In the genomic region with DNA sequence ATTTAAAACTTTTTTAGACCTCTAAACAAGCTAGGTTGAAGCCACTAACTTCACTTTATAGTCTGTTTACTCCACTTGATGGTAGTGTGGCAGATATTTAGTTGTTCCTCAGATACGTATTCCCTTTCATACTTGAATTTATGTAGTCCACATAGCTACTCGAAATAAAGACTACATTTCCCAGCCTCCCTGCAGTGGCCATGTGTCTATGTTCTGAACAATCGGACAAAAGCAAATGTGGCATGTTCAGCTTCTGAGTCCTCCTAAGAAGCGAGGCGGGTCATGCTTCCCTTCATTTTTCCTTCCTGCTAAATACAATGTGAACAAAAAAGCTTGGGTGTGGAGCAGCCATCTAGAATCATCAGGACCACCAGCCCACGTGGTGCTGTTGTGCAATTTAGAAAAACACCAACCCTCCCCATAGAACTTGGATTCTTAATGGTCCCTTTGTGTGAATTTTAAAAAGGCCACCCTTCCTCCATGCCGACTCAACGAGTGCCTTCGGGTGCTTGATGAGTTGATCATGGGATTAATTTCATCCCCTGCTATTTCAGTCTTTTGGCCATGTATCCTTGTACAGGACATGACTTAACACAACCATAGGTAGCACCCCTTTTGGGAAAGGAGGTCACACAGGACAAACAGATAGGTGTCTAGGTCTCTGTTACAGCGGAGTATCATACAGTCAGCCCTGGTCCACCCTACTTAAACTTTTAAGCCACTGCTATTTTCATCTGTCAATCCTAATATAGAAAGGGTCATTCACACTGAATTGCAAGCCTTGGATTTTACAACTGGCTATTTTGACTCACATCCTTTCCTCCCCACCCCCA, we compare ENCODE assay signal across 23 cellular contexts.
A peak's percentile ranks its signal among the peaks of the same experiment; 100 is the strongest.
DNase-seq lines count a peak whose midpoint lies in the region; ATAC-seq, FAIRE-seq and TF ChIP-seq lines count a peak whose summit lies in the region.
"Had no signal": no experiment of that assay in that cellular context is flagged by ENCODE, and none has a peak within 500 bp of the region (broad histone marks: within the 10 kb centered on the region; RNA-seq: fewer than 3 reads in every experiment).

No MANE protein-coding gene starts in this region.

- DNase-seq in heart left ventricle (no peak), left ventricle myocardium inferior (no peak), RPMI7951 (ENCODE audit: low read depth) (peak; percentile 21), left colon (no peak), tibial nerve (ENCODE audit: low spot score in 2 of 2) (no peak), urothelium cell line (ENCODE audit: low spot score) (no peak), kidney (no peak)
- DNase-seq: ACHN; activated B cell treated with CpG ODN at 0.5 μM for 24 hours; activated naive CD4-positive, alpha-beta T cell treated with anti-CD3 and anti-CD28 coated beads, Interleukin-2, amount 10 ng/mL, durations not matched to agents 7 days and 5 days; activated T-cell treated with anti-CD3 and anti-CD28 coated beads, Interleukin-2, amount 50 U/mL, for 48 hours; cerebellar nuclear complex; effector CD4-positive, alpha-beta T cell; NCI-H1694; NCI-H2171 treated with DMSO at 0.1 percent for 48 hours; NCI-H774; T-helper 9 cell had no signal

- no peak for TF ChIP-seq CTCF in heart left ventricle (IDR thresholded peaks at IDR 0.05)
- no peak for TF ChIP-seq CTCF in left ventricle myocardium inferior (IDR thresholded peaks at IDR 0.05; ENCODE audit: borderline replicate concordance)
- TF ChIP-seq CTCF in tibial nerve (IDR thresholded peaks at IDR 0.05), result no peak
- TF ChIP-seq CTCF in kidney (IDR thresholded peaks at IDR 0.05; ENCODE audit: borderline replicate concordance, extremely low read depth, insufficient read depth), result no peak

- H3K36me3 ChIP-seq in heart left ventricle (peaks cover 0 to 30% (median 20%) of the 10 kb centered on the region in 9 donors), left ventricle myocardium inferior (peaks cover 17% of the 10 kb centered on the region), tibial nerve (peaks cover 0 to 20% (median 0%) of the 10 kb centered on the region in 3 donors), kidney (ENCODE audit: control insufficient read depth in 1 of 2, insufficient read depth in 2 of 2, low read length in 2 of 2) (peaks cover 7 to 8% of the 10 kb centered on the region in 2 donors)

- H3K4me1 ChIP-seq in heart left ventricle (peaks cover 0 to 7% (median 0%) of the 10 kb centered on the region in 12 donors), left ventricle myocardium inferior (no peaks in the 10 kb centered on the region), tibial nerve (peaks cover 0 to 30% (median 3%) of the 10 kb centered on the region in 4 donors), kidney (ENCODE audit: control insufficient read depth in 1 of 2, insufficient read depth in 1 of 2, low read depth in 1 of 2, low read length in 2 of 2) (no peaks in the 10 kb centered on the region)
- H3K4me1 ChIP-seq: ascending aorta had no signal

- TF ChIP-seq POLR2A in heart left ventricle (IDR thresholded peaks at IDR 0.05) (no peak), tibial nerve (IDR thresholded peaks at IDR 0.05) (no peak)

- no peaks in the 10 kb centered on the region for H3K27me3 ChIP-seq in heart left ventricle
- peaks cover under 1% of the 10 kb centered on the region for H3K27me3 ChIP-seq in left ventricle myocardium inferior (ENCODE audit: low read depth)
- no peaks in the 10 kb centered on the region for H3K27me3 ChIP-seq in tibial nerve
- H3K27me3 ChIP-seq: ascending aorta, neutrophil had no signal

- H3K9me3 ChIP-seq in heart left ventricle (no peaks in the 10 kb centered on the region), left ventricle myocardium inferior (replicated peaks) (no peaks in the 10 kb centered on the region), tibial nerve (no peaks in the 10 kb centered on the region), kidney (ENCODE audit: control insufficient read depth in 1 of 2, low read length in 2 of 2) (no peaks in the 10 kb centered on the region)
- H3K9me3 ChIP-seq: ascending aorta, neutrophil had no signal

- H3K4me3 ChIP-seq in heart left ventricle, result no peak overlapping the region
- H3K4me3 ChIP-seq in left ventricle myocardium inferior, result no peak overlapping the region
- H3K4me3 ChIP-seq in tibial nerve, result no peak overlapping the region
- H3K4me3 ChIP-seq in kidney (ENCODE audit: low read length in 2 of 2), result no peak overlapping the region
- H3K4me3 ChIP-seq: ascending aorta had no signal

- no peak overlapping the region for H3K9ac ChIP-seq in kidney (ENCODE audit: low read length in 2 of 2)

- WGBS in heart left ventricle, 4 donors, result 64 to 77% (median 71%) methylated on average over 10 of the region's 10 CpGs
- 50 to 51% methylated on average over 10 of the region's 10 CpGs for WGBS in tibial nerve, 2 donors

- TF ChIP-seq EP300 in tibial nerve (IDR thresholded peaks at IDR 0.05), result peak in 1 of 2 donors; percentile 66

- ATAC-seq in heart left ventricle (peak in 3 of 4 donors; percentile 26 to 42 (median 41)), left colon (peak; percentile 9), GM18870 (IDR thresholded peaks at IDR 0.05; ENCODE audit: unreplicated experiment) (no peak)
- ATAC-seq: left lobe of liver had no signal

- intact Hi-C loops in heart left ventricle (cut with DNase I) (no loop called here), left ventricle myocardium inferior (cut with micrococcal nuclease) (no loop called here), left colon (cut with DNase I, micrococcal nuclease) (no loop called here), kidney (cut with DNase I) (no loop called here)

- no peak overlapping the region for H3K27ac ChIP-seq in heart left ventricle
- H3K27ac ChIP-seq in left ventricle myocardium inferior (replicated peaks), result no peak overlapping the region
- H3K27ac ChIP-seq in tibial nerve, result peak overlapping the region; percentile 30 to 87 (median 54)
- H3K27ac ChIP-seq in kidney (ENCODE audit: low read depth in 2 of 2, low read length in 2 of 2), result no peak overlapping the region
- H3K27ac ChIP-seq: C4-2B, neutrophil had no signal

- FAIRE-seq in urothelium cell line (lab: Jason Lieb, UNC), result no peak
- FAIRE-seq in kidney (lab: Jason Lieb, UNC), result no peak
- FAIRE-seq: H54 had no signal

Comparison
In these comparisons a context has a peak if more than half of its experiments do, and no peak if none do; other contexts are left out.
1. H3K27ac ChIP-seq: peak in tibial nerve (4 of 4); none in heart left ventricle (0 of 12), left ventricle myocardium inferior (single experiment) and kidney (0 of 2).